18 cellular contexts compared by ENCODE assay signal in genomic region chr15:79023918-79024317, GRCh38.
DNase-seq lines count a peak whose midpoint lies in the region; ATAC-seq, FAIRE-seq and TF ChIP-seq lines count a peak whose summit lies in the region.
"Had no signal": no experiment of that assay in that cellular context is flagged by ENCODE, and none has a peak within 500 bp of the region (broad histone marks: within the 10 kb centered on the region; RNA-seq: fewer than 3 reads in every experiment).

No MANE protein-coding gene starts in this region.

- H3K27ac Mint-ChIP-seq in stimulated activated memory B cell treated with anti-CD40 and anti-IgM and Interleukin-4, amounts not matched to agents 10 μg/mL and 1 μg/mL and 100 μg/mL, for 72 hours, result peak overlapping the region; percentile 1
- H3K27ac Mint-ChIP-seq in naive thymus-derived CD8-positive, alpha-beta T cell, result no peak overlapping the region
- H3K27ac Mint-ChIP-seq: CD4-positive, alpha-beta T cell; IgD-negative memory B cell had no signal

- H3K27me3 Mint-ChIP-seq in stimulated activated memory B cell treated with anti-CD40 and anti-IgM and Interleukin-4, amounts not matched to agents 10 μg/mL and 1 μg/mL and 100 μg/mL, for 72 hours, result no peaks in the 10 kb centered on the region
- H3K27me3 Mint-ChIP-seq in naive thymus-derived CD8-positive, alpha-beta T cell, result peaks cover 0 to 19% (median 15%) of the 10 kb centered on the region in 5 donors
- H3K27me3 Mint-ChIP-seq: IgD-negative memory B cell had no signal

- H3K23ac ChIP-seq in mesenchymal stem cell (ENCODE audit: low read length in 2 of 2), result no peak overlapping the region

- H3K4me3 ChIP-seq in bronchial epithelial cell (ENCODE audit: low read depth, low read length), result no peak overlapping the region
- H3K4me3 ChIP-seq in mesenchymal stem cell (ENCODE audit: insufficient read depth in 1 of 2, low read depth in 1 of 2, low read length in 2 of 2), result no peak overlapping the region
- H3K4me3 ChIP-seq: HAP-1 had no signal

- FAIRE-seq in GM12891 (lab: Jason Lieb, UNC) (peak; percentile 66), HTR-8/SVneo (lab: Jason Lieb, UNC) (peak; percentile 94), bronchial epithelial cell (lab: Jason Lieb, UNC) (peak; percentile 72)
- FAIRE-seq: GM18507 had no signal

- no peak overlapping the region for H3K14ac ChIP-seq in mesenchymal stem cell (ENCODE audit: low read length in 2 of 2)

- H3K79me1 ChIP-seq in mesenchymal stem cell (replicated peaks; ENCODE audit: low read length, poor library complexity, severe bottlenecking), result no peaks in the 10 kb centered on the region

- POLR2A ChIA-PET in naive thymus-derived CD8-positive, alpha-beta T cell (lab: Charles Lee), result no interaction called here

- H2BK12ac ChIP-seq in mesenchymal stem cell (ENCODE audit: low read length in 2 of 2), result no peak overlapping the region

- H2AK5ac ChIP-seq in mesenchymal stem cell (ENCODE audit: low read length, severe bottlenecking), result no peak overlapping the region

- H4K91ac ChIP-seq in mesenchymal stem cell (ENCODE audit: low read length), result no peak overlapping the region

- no peak overlapping the region for H4K8ac ChIP-seq in mesenchymal stem cell (ENCODE audit: low read length)

- no peak overlapping the region for H2BK15ac ChIP-seq in mesenchymal stem cell (ENCODE audit: low read depth, poor library complexity, severe bottlenecking)

- no peak overlapping the region for H3K4me2 ChIP-seq in mesenchymal stem cell (ENCODE audit: low read length, poor library complexity, severe bottlenecking)
- H3K4me2 ChIP-seq: KMS-11 had no signal

- ATAC-seq in stimulated activated memory B cell treated with anti-CD40 and anti-IgM and Interleukin-4, amounts not matched to agents 10 μg/mL and 1 μg/mL and 100 μg/mL, for 72 hours, result no peak
- no peak for ATAC-seq in naive thymus-derived CD8-positive, alpha-beta T cell

- no peak overlapping the region for H3K18ac ChIP-seq in mesenchymal stem cell (ENCODE audit: low read depth in 1 of 2, low read length in 2 of 2)

- no peak overlapping the region for H3K27ac ChIP-seq in mesenchymal stem cell (ENCODE audit: low read length, poor library complexity, severe bottlenecking)
- H3K27ac ChIP-seq: HL-60, KMS-11 had no signal

- no peaks in the 10 kb centered on the region for H3K4me1 ChIP-seq in mesenchymal stem cell (ENCODE audit: control insufficient read depth, insufficient read depth, low read depth, low read length)
- H3K4me1 ChIP-seq: HAP-1 had no signal

- no peak overlapping the region for H3K4me3 Mint-ChIP-seq in stimulated activated memory B cell treated with anti-CD40 and anti-IgM and Interleukin-4, amounts not matched to agents 10 μg/mL and 1 μg/mL and 100 μg/mL, for 72 hours
- no peak overlapping the region for H3K4me3 Mint-ChIP-seq in naive thymus-derived CD8-positive, alpha-beta T cell
- H3K4me3 Mint-ChIP-seq: CD4-positive, alpha-beta T cell had no signal

- no peak for TF ChIP-seq POLR2A in GM12891 (IDR thresholded peaks at IDR 0.05; ENCODE audit: low read depth, low read length)

- H3K36me3 ChIP-seq in bronchial epithelial cell (ENCODE audit: control insufficient read depth, insufficient read depth, low read length), result no peaks in the 10 kb centered on the region
- no peaks in the 10 kb centered on the region for H3K36me3 ChIP-seq in mesenchymal stem cell (ENCODE audit: control insufficient read depth in 1 of 2, insufficient read depth in 2 of 2, low read depth in 1 of 2, low read length in 2 of 2)
- H3K36me3 ChIP-seq: HAP-1 had no signal

- H3K4me1 Mint-ChIP-seq in stimulated activated memory B cell treated with anti-CD40 and anti-IgM and Interleukin-4, amounts not matched to agents 10 μg/mL and 1 μg/mL and 100 μg/mL, for 72 hours, result peaks cover 14% of the 10 kb centered on the region
- H3K4me1 Mint-ChIP-seq in naive thymus-derived CD8-positive, alpha-beta T cell, result no peaks in the 10 kb centered on the region

- H3K27me3 ChIP-seq in bronchial epithelial cell (ENCODE audit: control insufficient read depth, insufficient read depth, low read length) (no peaks in the 10 kb centered on the region), mesenchymal stem cell (ENCODE audit: control insufficient read depth in 1 of 2, insufficient read depth in 1 of 2, low read length in 2 of 2) (peaks cover 0 to 27% of the 10 kb centered on the region in 2 experiments)

- H2BK120ac ChIP-seq in mesenchymal stem cell (ENCODE audit: low read depth, low read length), result no peak overlapping the region

- H2AFZ ChIP-seq in mesenchymal stem cell (ENCODE audit: low read depth, low read length), result no peak overlapping the region

- H3K9ac ChIP-seq in mesenchymal stem cell (ENCODE audit: low read length), result no peak overlapping the region
- H3K9ac ChIP-seq: KMS-11 had no signal

- no peaks in the 10 kb centered on the region for H3K9me3 ChIP-seq in mesenchymal stem cell (ENCODE audit: control insufficient read depth, low read length)
- H3K9me3 ChIP-seq: HAP-1 had no signal

- TF ChIP-seq CTCF in bronchial epithelial cell (IDR thresholded peaks at IDR 0.05; ENCODE audit: insufficient read depth, low read length, severe bottlenecking), result no peak

- H3K36me3 Mint-ChIP-seq in stimulated activated memory B cell treated with anti-CD40 and anti-IgM and Interleukin-4, amounts not matched to agents 10 μg/mL and 1 μg/mL and 100 μg/mL, for 72 hours, result peaks cover 8% of the 10 kb centered on the region
- H3K36me3 Mint-ChIP-seq in naive thymus-derived CD8-positive, alpha-beta T cell, result peaks cover 0 to 9% (median 0%) of the 10 kb centered on the region in 3 donors
- H3K36me3 Mint-ChIP-seq: IgD-negative memory B cell had no signal

- H3K9me3 Mint-ChIP-seq in stimulated activated memory B cell treated with anti-CD40 and anti-IgM and Interleukin-4, amounts not matched to agents 10 μg/mL and 1 μg/mL and 100 μg/mL, for 72 hours, result peaks cover 14% of the 10 kb centered on the region
- peaks cover 0 to 19% (median 7%) of the 10 kb centered on the region in 9 donors for H3K9me3 Mint-ChIP-seq in naive thymus-derived CD8-positive, alpha-beta T cell
- H3K9me3 Mint-ChIP-seq: IgD-negative memory B cell had no signal

- H2BK5ac ChIP-seq in mesenchymal stem cell (ENCODE audit: low read depth, low read length, poor library complexity, severe bottlenecking), result no peak overlapping the region

- no peak for DNase-seq in GM12891 (ENCODE audit: insufficient read length, low spot score)
- DNase-seq in HTR-8/SVneo (ENCODE audit: insufficient read length, low spot score), result no peak
- DNase-seq in bronchial epithelial cell (ENCODE audit: low read depth), result no peak
- DNase-seq in mesenchymal stem cell, result no peak
- DNase-seq in GF-D8 (lab: John Stamatoyannopoulos, UW), result no peak
- DNase-seq in naive thymus-derived CD8-positive, alpha-beta T cell, result no peak
- DNase-seq: ACHN; C1 segment of cervical spinal cord; Calu3; CD4-positive, alpha-beta T cell; DMS79; GOT3 had no signal

- WGBS in mesenchymal stem cell, result 94% methylated on average over 1 of the region's 1 CpG

- H3K4ac ChIP-seq in mesenchymal stem cell (ENCODE audit: low read depth in 1 of 2, low read length in 2 of 2), result peak overlapping the region in 1 of 2 experiments; percentile 42

TF ChIP-seq in GM12891, 5 proteins besides CTCF, POLR2A, EP300 and RAD21:
- TF ChIP-seq TAF1 (IDR thresholded peaks at IDR 0.05; ENCODE audit: low read depth, low read length) (no peak), POLR2AphosphoS5 (IDR thresholded peaks at IDR 0.05; ENCODE audit: low read depth, low read length) (no peak), POU2F2 (IDR thresholded peaks at IDR 0.05; ENCODE audit: low read depth, low read length) (no peak), PAX5 (IDR thresholded peaks at IDR 0.05; ENCODE audit: insufficient read depth, low read length, severe bottlenecking) (no peak), SPI1 (IDR thresholded peaks at IDR 0.05; ENCODE audit: low read depth, low read length) (no peak)
TF ChIP-seq in GM12891: peak in this region for 0.
